In genomic region chr22:28942801-28943500, GRCh38 we compare ENCODE assay signal across 15 cellular contexts. TPM values are rescaled to one million over a fixed set of nuclear protein-coding genes. Genes with fewer than 3 reads are reported as not detected.
DNase-seq lines count a peak whose midpoint lies in the region; ATAC-seq and TF ChIP-seq lines count a peak whose summit lies in the region.
"Had no signal": no experiment of that assay in that cellular context is flagged by ENCODE, and none has a peak within 500 bp of the region (broad histone marks: within the 10 kb centered on the region; RNA-seq: fewer than 3 reads in every experiment).

No MANE protein-coding gene starts in this region.

- BruUV-seq in A673 (replicated peaks; lab: Mats Ljungman, UMichigan) = no TSS peak

- no peak overlapping the region for H3K4me2 ChIP-seq in MM.1S (ENCODE audit: low read depth, low read length)

- peaks cover 44 to 46% of the 10 kb centered on the region in 2 donors for H3K27me3 Mint-ChIP-seq in effector memory CD8-positive, alpha-beta T cell

- H3F3A ChIP-seq in MM.1S (ENCODE audit: insufficient read depth, low read length) = no peaks in the 10 kb centered on the region

- H2AFZ ChIP-seq in MM.1S (ENCODE audit: low read length) = no peak overlapping the region

- no peak overlapping the region for H3K27ac Mint-ChIP-seq in effector memory CD8-positive, alpha-beta T cell
- H3K27ac Mint-ChIP-seq: activated CD4-positive, alpha-beta T cell treated with anti-CD3 and anti-CD28 coated beads for 36 hours; stimulated activated naive CD8-positive, alpha-beta T cell treated with anti-CD3 and anti-CD28 coated beads, Interleukin-15, amount 100 ng/mL, for 72 hours had no signal

- POLR2A ChIA-PET in A673 (lab: Charles Lee; ENCODE audit: low non-redundant PET) = interaction anchor here (0.6 kb wide), 1 partner anchor 314 kb away, joined by 5 read pairs; no protein-coding TSS in a partner anchor

- H3K9me2 ChIP-seq in MM.1S (replicated peaks; ENCODE audit: insufficient read depth, low read length) = no peaks in the 10 kb centered on the region

- H3K27me3 ChIP-seq in A673 (replicated peaks; ENCODE audit: insufficient read depth, low read depth, low read length, poor library complexity) (no peaks in the 10 kb centered on the region), HUES48 (ENCODE audit: control insufficient read depth, insufficient read depth, low read length) (no peaks in the 10 kb centered on the region), dorsolateral prefrontal cortex (no peaks in the 10 kb centered on the region), MM.1S (replicated peaks; ENCODE audit: insufficient read depth, low read length) (no peaks in the 10 kb centered on the region)

- H3K4me1 ChIP-seq in A673 (ENCODE audit: insufficient read depth, low read length, poor library complexity, severe bottlenecking) (peaks cover 24% of the 10 kb centered on the region), HUES48 (ENCODE audit: control insufficient read depth, insufficient read depth, low read length) (peaks cover 41% of the 10 kb centered on the region), MM.1S (ENCODE audit: low read length) (no peaks in the 10 kb centered on the region)

- DNase-seq in A673 (ENCODE audit: low spot score) (no peak), dorsolateral prefrontal cortex (no peak), myocyte (ENCODE audit: low read depth) (peak; percentile 36), NCI-H446 treated with DMSO at 0.1 percent for 48 hours (lab: John Stamatoyannopoulos, UW) (no peak), MM.1S (no peak)
- no peak for DNase-seq in effector memory CD8-positive, alpha-beta T cell
- DNase-seq: activated CD4-positive, alpha-beta T cell treated with anti-CD3 and anti-CD28 coated beads for 36 hours; activated CD8-positive, alpha-beta memory T cell treated with anti-CD3 and anti-CD28 coated beads, Interleukin-2, amount 50 U/mL, for 48 hours; activated naive CD4-positive, alpha-beta T cell treated with Interleukin-2 at 50 U/mL for 16 hours; kidney glomerular epithelial cell; NCI-H2029 treated with DMSO at 0.1 percent for 48 hours; SHP77 treated with DMSO at 0.1 percent for 48 hours; stimulated activated naive CD8-positive, alpha-beta T cell treated with anti-CD3 and anti-CD28 coated beads, Interleukin-15, amount 100 ng/mL, for 72 hours had no signal

- H3K9ac ChIP-seq in HUES48 (ENCODE audit: low read depth, low read length) = no peak overlapping the region
- H3K9ac ChIP-seq in MM.1S (ENCODE audit: low read length) = no peak overlapping the region

- H3K4me1 Mint-ChIP-seq in effector memory CD8-positive, alpha-beta T cell (ENCODE audit: low read depth in 2 of 2) = no peaks in the 10 kb centered on the region
- H3K4me1 Mint-ChIP-seq: activated CD4-positive, alpha-beta T cell treated with anti-CD3 and anti-CD28 coated beads for 36 hours; stimulated activated naive CD8-positive, alpha-beta T cell treated with anti-CD3 and anti-CD28 coated beads, Interleukin-15, amount 100 ng/mL, for 72 hours had no signal

- no peaks in the 10 kb centered on the region for H3K79me2 ChIP-seq in MM.1S (ENCODE audit: low read length)

- H3K27ac ChIP-seq in A673 (ENCODE audit: low read depth, low read length, poor library complexity, severe bottlenecking) (peak overlapping the region; percentile 21), HUES48 (ENCODE audit: low read depth, low read length) (peak overlapping the region; percentile 46), dorsolateral prefrontal cortex (peak overlapping the region in 37 of 59 donors; percentile 10 to 81 (median 46)), MM.1S (ENCODE audit: low read length) (no peak overlapping the region)

- H3K36me3 Mint-ChIP-seq in effector memory CD8-positive, alpha-beta T cell (ENCODE audit: insufficient read depth) = no peaks in the 10 kb centered on the region

- H3K9me3 Mint-ChIP-seq in effector memory CD8-positive, alpha-beta T cell = peaks cover 7 to 8% of the 10 kb centered on the region in 2 donors

- H3K9me3 ChIP-seq in A673 (ENCODE audit: low read depth, low read length, poor library complexity, severe bottlenecking) (peaks cover 9% of the 10 kb centered on the region), HUES48 (ENCODE audit: control insufficient read depth, insufficient read depth, low read length) (no peaks in the 10 kb centered on the region), MM.1S (replicated peaks; ENCODE audit: insufficient read depth, low read length) (no peaks in the 10 kb centered on the region)

- intact Hi-C loops in A673 (cut with micrococcal nuclease; ENCODE audit: unreplicated experiment) (no loop called here), dorsolateral prefrontal cortex (cut with DNase I) (no loop called here)

- H3K36me3 ChIP-seq in A673 (ENCODE audit: insufficient read depth, low read length, poor library complexity, severe bottlenecking) = no peaks in the 10 kb centered on the region
- H3K36me3 ChIP-seq in HUES48 (ENCODE audit: control insufficient read depth, insufficient read depth, low read length) = no peaks in the 10 kb centered on the region
- no peaks in the 10 kb centered on the region for H3K36me3 ChIP-seq in MM.1S (replicated peaks; ENCODE audit: insufficient read depth, low read length)

- H3K4me3 ChIP-seq in A673 (ENCODE audit: low read depth, low read length, poor library complexity, severe bottlenecking) (no peak overlapping the region), HUES48 (ENCODE audit: low read depth, low read length) (no peak overlapping the region), dorsolateral prefrontal cortex (no peak overlapping the region), MM.1S (ENCODE audit: low read length) (no peak overlapping the region)

- CTCF ChIA-PET in A673 (lab: Charles Lee) = interaction anchor here (0.6 kb wide), 1 partner anchor 41 kb away, joined by 3 read pairs; no protein-coding TSS in a partner anchor

- ATAC-seq in HG03025 (IDR thresholded peaks at IDR 0.05; ENCODE audit: low FRiP score, unreplicated experiment) = no peak
- ATAC-seq in effector memory CD8-positive, alpha-beta T cell (replicated peaks) = no peak
- ATAC-seq: activated CD4-positive, alpha-beta T cell treated with anti-CD3 and anti-CD28 coated beads for 36 hours; stimulated activated naive CD8-positive, alpha-beta T cell treated with anti-CD3 and anti-CD28 coated beads, Interleukin-15, amount 100 ng/mL, for 72 hours had no signal

- TF ChIP-seq CTCF in A673 (conservative IDR thresholded peaks at IDR 0.05; ENCODE audit: low read depth, low read length) (no peak), dorsolateral prefrontal cortex (IDR thresholded peaks at IDR 0.05 in 54 of 56, conservative IDR thresholded peaks at IDR 0.05 in 2 of 56; ENCODE audit: low read depth in 1 of 56, partially characterized antibody in 56 of 56) (no peak), MM.1S (IDR thresholded peaks at IDR 0.05; ENCODE audit: low read length) (no peak)

- no peak overlapping the region for H3K4me3 Mint-ChIP-seq in effector memory CD8-positive, alpha-beta T cell
- H3K4me3 Mint-ChIP-seq: activated CD4-positive, alpha-beta T cell treated with anti-CD3 and anti-CD28 coated beads for 36 hours; stimulated activated naive CD8-positive, alpha-beta T cell treated with anti-CD3 and anti-CD28 coated beads, Interleukin-15, amount 100 ng/mL, for 72 hours had no signal

- no peaks in the 10 kb centered on the region for H4K20me1 ChIP-seq in MM.1S (ENCODE audit: insufficient read depth, low read length)

RNA-seq across cellular contexts. Expression of gene ZNRF3, which starts 59.6 kb away (rescaled TPM):
- 11.9 and 13.0 TPM in 2 replicates for total RNA-seq in A673 (2021)
- total RNA-seq in dorsolateral prefrontal cortex = 10 to 100 TPM; 13.3 to 65.5 (median 24.6) TPM
- total RNA-seq in myocyte = 12.3 and 13.9 TPM in 2 replicates
- polyA plus RNA-seq in myocyte (2012) = 3.8 TPM
